Comparison of ENCODE assay signal across 8 cellular contexts in genomic region chr3:9399746-9400145, GRCh38. TPM values are rescaled to one million over a fixed set of nuclear protein-coding genes. Genes with fewer than 3 reads are reported as not detected.
DNase-seq lines count a peak whose midpoint lies in the region; ATAC-seq, FAIRE-seq and TF ChIP-seq lines count a peak whose summit lies in the region.

No MANE protein-coding gene starts in this region.

- H4K20me1 ChIP-seq in keratinocyte (ENCODE audit: control insufficient read depth, extremely low read depth, insufficient read depth, low read length), result peaks cover 25% of the 10 kb centered on the region

- WGBS in small intestine, 3 donors, result 0 to 5% (median 4%) methylated on average over 3 of the region's 3 CpGs

- TF ChIP-seq CTCF in choroid plexus epithelial cell (conservative IDR thresholded peaks at IDR 0.05; ENCODE audit: low read depth, low read length) (peak; percentile 47), keratinocyte (optimal IDR thresholded peaks at IDR 0.05 in 1 of 3, IDR thresholded peaks at IDR 0.05 in 1 of 3, conservative IDR thresholded peaks at IDR 0.05 in 1 of 3; ENCODE audit: extremely low read depth in 1 of 3, insufficient read depth in 2 of 3, low read length in 3 of 3) (peak in 1 of 3 experiments; percentile 6)

- H3K4me3 ChIP-seq in choroid plexus epithelial cell (ENCODE audit: low read depth, low read length), result peak overlapping the region; percentile 98
- H3K4me3 ChIP-seq in keratinocyte (ENCODE audit: control insufficient read depth in 2 of 3, extremely low read depth in 1 of 3, insufficient read depth in 2 of 3, low read depth in 1 of 3, low read length in 3 of 3), result peak overlapping the region; percentile 87 to 97 (median 96)
- peak overlapping the region; percentile 17 to 100 for H3K4me3 ChIP-seq in small intestine (ENCODE audit: low read depth in 1 of 2, low read length in 2 of 2)

- H3K27ac ChIP-seq in KOPT-K1 (ENCODE audit: low read depth, low read length, poor library complexity, severe bottlenecking), result peak overlapping the region; percentile 98
- H3K27ac ChIP-seq in keratinocyte (ENCODE audit: control insufficient read depth, insufficient read depth, low read length), result peak overlapping the region; percentile 99
- peak overlapping the region; percentile 32 to 52 for H3K27ac ChIP-seq in small intestine (ENCODE audit: low read depth in 1 of 2, low read length in 1 of 2)

- H3K27me3 ChIP-seq in keratinocyte (ENCODE audit: control insufficient read depth, extremely low read depth, insufficient read depth, low read length) (no peaks in the 10 kb centered on the region), small intestine (ENCODE audit: control insufficient read depth in 2 of 2, insufficient read depth in 2 of 2, low read length in 2 of 2) (no peaks in the 10 kb centered on the region)

- no peak overlapping the region for H2AFZ ChIP-seq in keratinocyte (ENCODE audit: control insufficient read depth, low read length)

- H3K9me3 ChIP-seq in KOPT-K1 (ENCODE audit: insufficient read depth, low read length, poor library complexity, severe bottlenecking), result no peaks in the 10 kb centered on the region
- no peaks in the 10 kb centered on the region for H3K9me3 ChIP-seq in keratinocyte (ENCODE audit: control insufficient read depth, low read depth, low read length)
- H3K9me3 ChIP-seq in small intestine (ENCODE audit: control insufficient read depth, low read depth), result no peaks in the 10 kb centered on the region

- DNase-seq in DMS53 (lab: John Stamatoyannopoulos, UW) (peak; percentile 83), RPMI8226 (peak; percentile 73), choroid plexus epithelial cell (ENCODE audit: low read depth) (peak; percentile 98), keratinocyte (ENCODE audit: low read depth, low spot score) (no peak), small intestine (peak; percentile 70)

- FAIRE-seq in keratinocyte (lab: Jason Lieb, UNC) (no peak), small intestine (lab: Jason Lieb, UNC) (no peak)

- H3K4me2 ChIP-seq in keratinocyte (ENCODE audit: control insufficient read depth, extremely low read depth, insufficient read depth, low read depth, low read length), result peak overlapping the region; percentile 96

- H3K36me3 ChIP-seq in KOPT-K1 (ENCODE audit: insufficient read depth, low read length) (peaks cover 12% of the 10 kb centered on the region), keratinocyte (ENCODE audit: control insufficient read depth in 2 of 2, extremely low read depth in 1 of 2, insufficient read depth in 2 of 2, low read length in 2 of 2) (peaks cover 1 to 7% of the 10 kb centered on the region in 2 experiments), small intestine (ENCODE audit: control insufficient read depth in 2 of 2, insufficient read depth in 2 of 2, low read length in 2 of 2) (no peaks in the 10 kb centered on the region)

- peaks cover 52% of the 10 kb centered on the region for H3K4me1 ChIP-seq in keratinocyte (ENCODE audit: control insufficient read depth, extremely low read depth, insufficient read depth, low read length)
- peaks cover 6 to 22% of the 10 kb centered on the region in 2 donors for H3K4me1 ChIP-seq in small intestine (ENCODE audit: control insufficient read depth in 2 of 2, insufficient read depth in 1 of 2, low read depth in 1 of 2, low read length in 1 of 2)

- dilution Hi-C loops in keratinocyte (cut with MboI; ENCODE audit: extremely low pct_ligation_motif_present, low sequenced_read_pairs), result no loop called here

- H3K79me2 ChIP-seq in keratinocyte (ENCODE audit: control insufficient read depth, insufficient read depth, low read length), result peaks cover 84% of the 10 kb centered on the region

- H3K9me1 ChIP-seq in keratinocyte (ENCODE audit: control insufficient read depth, extremely low read depth, insufficient read depth, low read length), result peaks cover 1% of the 10 kb centered on the region

- peak overlapping the region; percentile 100 for H3K9ac ChIP-seq in keratinocyte (ENCODE audit: control insufficient read depth, extremely low read depth, insufficient read depth, low read length)

- no peak for ATAC-seq in GM19455 (IDR thresholded peaks at IDR 0.05; ENCODE audit: unreplicated experiment)
- no peak for ATAC-seq in GM18907 (IDR thresholded peaks at IDR 0.05; ENCODE audit: unreplicated experiment)

RNA-seq across cellular contexts. Expression of gene SETD5, which starts 2.3 kb away (rescaled TPM):
- polyA plus RNA-seq in keratinocyte, result 28.9 to 52.8 TPM (median 37.8 TPM) in 3 replicates
- 175 TPM for polyA plus RNA-seq in keratinocyte (2011; ENCODE audit: low read depth)
- polyA plus RNA-seq in keratinocyte (2011; cell fraction: cytosol; rRNA removed), result 23.4 and 30.0 TPM in 2 replicates
- polyA plus RNA-seq in keratinocyte (2011; cell fraction: nucleus; rRNA removed), result 128 and 130 TPM in 2 replicates
- polyA plus RNA-seq in keratinocyte (2012; ENCODE audit: low replicate concordance), result 36.6 and 45.3 TPM in 2 replicates
- 57.9 to 114 TPM (median 75.7 TPM) in 3 replicates for polyA minus RNA-seq in keratinocyte
- 25.9 TPM for polyA minus RNA-seq in keratinocyte (2011; cell fraction: cytosol; rRNA and poly(A)+ RNA removed)
- polyA minus RNA-seq in keratinocyte (2011; cell fraction: nucleus; rRNA and poly(A)+ RNA removed), result 83.7 and 184 TPM in 2 replicates
- 10 to 100 TPM in 2 of 3 donors, 1 to 10 TPM in 1; 9.5 to 28.1 (median 11.9) TPM for polyA plus RNA-seq in small intestine

RNA-seq across cellular contexts. Expression of gene THUMPD3, which starts 36.9 kb away (rescaled TPM):
- polyA plus RNA-seq in keratinocyte (42.1 to 59.8 TPM (median 42.6 TPM) in 3 replicates), small intestine (10 to 100 TPM; 16.2 to 31.9 (median 19.0) TPM)
- 25.4 TPM for polyA plus RNA-seq in keratinocyte (2011; ENCODE audit: low read depth)
- polyA plus RNA-seq in keratinocyte (2011; cell fraction: cytosol; rRNA removed), result 30.5 and 53.4 TPM in 2 replicates
- 34.0 and 39.7 TPM in 2 replicates for polyA plus RNA-seq in keratinocyte (2011; cell fraction: nucleus; rRNA removed)
- polyA plus RNA-seq in keratinocyte (2012; ENCODE audit: low replicate concordance), result 42.1 and 48.2 TPM in 2 replicates
- polyA minus RNA-seq in keratinocyte, result 21.5 to 68.4 TPM (median 43.7 TPM) in 3 replicates
- 37.6 TPM for polyA minus RNA-seq in keratinocyte (2011; cell fraction: cytosol; rRNA and poly(A)+ RNA removed)
- 16.4 and 32.2 TPM in 2 replicates for polyA minus RNA-seq in keratinocyte (2011; cell fraction: nucleus; rRNA and poly(A)+ RNA removed)

Comparison
In these comparisons a context has a peak if more than half of its experiments do, and no peak if none do; other contexts are left out.
1. H3K27ac ChIP-seq: peak in every context shown above with its lines; median percentile 99 in keratinocyte; 98 in KOPT-K1; 42 in small intestine.